28 cellular contexts compared by ENCODE assay signal in genomic region chr1:88357690-88358089, GRCh38.
"Had no signal": no experiment of that assay in that cellular context is flagged by ENCODE, and none has a peak within 500 bp of the region (broad histone marks: within the 10 kb centered on the region; RNA-seq: fewer than 3 reads in every experiment).

No MANE protein-coding gene starts in this region.

- DNase-seq: cerebellar nuclear complex; dorsolateral prefrontal cortex; effector CD4-positive, alpha-beta T cell; endodermal cell; foreskin fibroblast; gastrocnemius medialis; head of caudate nucleus; mucosa of descending colon; naive B cell; posterior cingulate gyrus; psoas muscle; right cardiac atrium; sigmoid colon; spleen; stimulated activated CD4-positive, alpha-beta T cell treated with anti-CD3 and anti-CD28 coated beads, Interleukin-4, amount 100 ng/mL, for 4 hours; stimulated activated naive CD8-positive, alpha-beta T cell treated with anti-CD3 and anti-CD28 coated beads, Interleukin-15, Interleukin-2, amounts not matched to agents 100 U/mL and 50 U/mL, for 24 hours; substantia nigra; testis; upper lobe of left lung had no signal

- H3K9me3 ChIP-seq: esophagus muscularis mucosa, gastrocnemius medialis, mucosa of descending colon, psoas muscle, testis, tibial nerve, upper lobe of left lung had no signal

- H3K27ac ChIP-seq: dorsolateral prefrontal cortex, esophagus muscularis mucosa, gastrocnemius medialis, neural progenitor cell, psoas muscle, sigmoid colon, spleen, testis, tibial nerve, upper lobe of left lung had no signal

- H3K36me3 Mint-ChIP-seq: memory B cell; mesothelial cell of epicardium; naive B cell; natural killer cell treated with Interleukin-12 subunit alpha and Interleukin-12 subunit beta and Interleukin-15 and Interleukin-18, amount 100 ng/mL, for 72 hours; neural progenitor cell; stimulated activated memory B cell treated with anti-CD40 and anti-IgM and Interleukin-4, amounts not matched to agents 10 μg/mL and 1 μg/mL and 100 μg/mL, for 72 hours had no signal

- H3K9me3 Mint-ChIP-seq: endodermal cell; memory B cell; naive B cell; neural progenitor cell; stimulated activated memory B cell treated with anti-CD40 and anti-IgM and Interleukin-4, amounts not matched to agents 10 μg/mL and 1 μg/mL and 100 μg/mL, for 72 hours had no signal

- H3K4me1 Mint-ChIP-seq: endodermal cell; memory B cell; naive B cell; neural progenitor cell; stimulated activated memory B cell treated with anti-CD40 and anti-IgM and Interleukin-4, amounts not matched to agents 10 μg/mL and 1 μg/mL and 100 μg/mL, for 72 hours had no signal

- ATAC-seq: gastrocnemius medialis; left lobe of liver; mucosa of descending colon; natural killer cell treated with Interleukin-12 subunit alpha and Interleukin-12 subunit beta and Interleukin-15 and Interleukin-18, amount 100 ng/mL, for 72 hours; psoas muscle; right cardiac atrium; stimulated activated memory B cell treated with anti-CD40 and anti-IgM and Interleukin-4, amounts not matched to agents 10 μg/mL and 1 μg/mL and 100 μg/mL, for 72 hours; stimulated activated naive CD8-positive, alpha-beta T cell treated with anti-CD3 and anti-CD28 coated beads, Interleukin-15, Interleukin-2, amounts not matched to agents 100 U/mL and 50 U/mL, for 24 hours had no signal

- H3K27me3 ChIP-seq: dorsolateral prefrontal cortex, esophagus muscularis mucosa, gastrocnemius medialis, neural progenitor cell, sigmoid colon, spleen, testis, tibial nerve, upper lobe of left lung had no signal

- H3K27ac Mint-ChIP-seq: endodermal cell; memory B cell; mesothelial cell of epicardium; naive B cell; natural killer cell treated with Interleukin-12 subunit alpha and Interleukin-12 subunit beta and Interleukin-15 and Interleukin-18, amount 100 ng/mL, for 72 hours; neural progenitor cell; stimulated activated memory B cell treated with anti-CD40 and anti-IgM and Interleukin-4, amounts not matched to agents 10 μg/mL and 1 μg/mL and 100 μg/mL, for 72 hours had no signal

- H3K36me3 ChIP-seq: esophagus muscularis mucosa, gastrocnemius medialis, neural progenitor cell, sigmoid colon, spleen, tibial nerve, upper lobe of left lung had no signal

- H3K4me1 ChIP-seq: gastrocnemius medialis, neural progenitor cell, psoas muscle, sigmoid colon, spleen, testis, tibial nerve, upper lobe of left lung had no signal

- H3K27me3 Mint-ChIP-seq: memory B cell; natural killer cell treated with Interleukin-12 subunit alpha and Interleukin-12 subunit beta and Interleukin-15 and Interleukin-18, amount 100 ng/mL, for 72 hours; stimulated activated memory B cell treated with anti-CD40 and anti-IgM and Interleukin-4, amounts not matched to agents 10 μg/mL and 1 μg/mL and 100 μg/mL, for 72 hours had no signal

- H3K4me3 ChIP-seq: dorsolateral prefrontal cortex, esophagus muscularis mucosa, gastrocnemius medialis, lung, mucosa of descending colon, neural progenitor cell, psoas muscle, sigmoid colon, spleen, testis, tibial nerve, upper lobe of left lung had no signal

- H3K4me3 Mint-ChIP-seq: endodermal cell; memory B cell; mesothelial cell of epicardium; naive B cell; natural killer cell treated with Interleukin-12 subunit alpha and Interleukin-12 subunit beta and Interleukin-15 and Interleukin-18, amount 100 ng/mL, for 72 hours; neural progenitor cell; stimulated activated memory B cell treated with anti-CD40 and anti-IgM and Interleukin-4, amounts not matched to agents 10 μg/mL and 1 μg/mL and 100 μg/mL, for 72 hours had no signal
